In genomic region chr18:77250926-77251729, GRCh38 we compare ENCODE assay signal across 12 cellular contexts. TPM values are rescaled to one million over a fixed set of nuclear protein-coding genes. Genes with fewer than 3 reads are reported as not detected.
DNase-seq lines count a peak whose midpoint lies in the region; ATAC-seq, FAIRE-seq and TF ChIP-seq lines count a peak whose summit lies in the region.
"Had no signal": no experiment of that assay in that cellular context is flagged by ENCODE, and none has a peak within 500 bp of the region (broad histone marks: within the 10 kb centered on the region; RNA-seq: fewer than 3 reads in every experiment).

No MANE protein-coding gene starts in this region.

- intact Hi-C loops in natural killer cell (cut with micrococcal nuclease): no loop called here

- peaks cover 3 to 6% of the 10 kb centered on the region in 2 donors for H3K9me3 Mint-ChIP-seq in natural killer cell
- peaks cover 3% of the 10 kb centered on the region for H3K9me3 Mint-ChIP-seq in T-helper 2 cell treated with Interferon-gamma antibody and Interleukin-4, amounts not matched to agents 5 μg/mL and 100 μg/mL, for 36 hours

- H3K4me3 Mint-ChIP-seq in natural killer cell: peak overlapping the region; percentile 63
- no peak overlapping the region for H3K4me3 Mint-ChIP-seq in T-helper 2 cell treated with Interferon-gamma antibody and Interleukin-4, amounts not matched to agents 5 μg/mL and 100 μg/mL, for 36 hours

- H3K4me1 Mint-ChIP-seq in natural killer cell: peaks cover 13 to 16% of the 10 kb centered on the region in 2 donors
- H3K4me1 Mint-ChIP-seq in T-helper 2 cell treated with Interferon-gamma antibody and Interleukin-4, amounts not matched to agents 5 μg/mL and 100 μg/mL, for 36 hours (ENCODE audit: low read depth): peaks cover 2% of the 10 kb centered on the region

- TF ChIP-seq CTCF in natural killer cell (IDR thresholded peaks at IDR 0.05): no peak

- H3K27me3 Mint-ChIP-seq in natural killer cell (ENCODE audit: low read depth in 2 of 2): peaks cover 52 to 63% of the 10 kb centered on the region in 2 donors
- H3K27me3 Mint-ChIP-seq in T-helper 2 cell treated with Interferon-gamma antibody and Interleukin-4, amounts not matched to agents 5 μg/mL and 100 μg/mL, for 36 hours (ENCODE audit: low read depth): peaks cover 60% of the 10 kb centered on the region

- H3K27ac Mint-ChIP-seq in natural killer cell: no peak overlapping the region
- H3K27ac Mint-ChIP-seq in T-helper 2 cell treated with Interferon-gamma antibody and Interleukin-4, amounts not matched to agents 5 μg/mL and 100 μg/mL, for 36 hours: no peak overlapping the region

- DNase-seq in AG20443 (ENCODE audit: low spot score) (peak; percentile 26), GM12891 (ENCODE audit: insufficient read length, low spot score) (peak; percentile 14), ecto neural progenitor cell (ENCODE audit: low spot score) (peak; percentile 71), natural killer cell (no peak), NCI-H2107 (lab: John Stamatoyannopoulos, UW) (no peak), NCI-H1436 treated with DMSO at 0.1 percent for 48 hours (lab: John Stamatoyannopoulos, UW) (no peak)
- DNase-seq in T-helper 2 cell treated with Interferon-gamma antibody and Interleukin-4, amounts not matched to agents 5 μg/mL and 100 μg/mL, for 36 hours (ENCODE audit: low spot score): no peak
- DNase-seq: NCI-H345, nucleus accumbens had no signal

- H3K36me3 Mint-ChIP-seq in natural killer cell: peaks cover 14% of the 10 kb centered on the region
- peaks cover 2% of the 10 kb centered on the region for H3K36me3 Mint-ChIP-seq in T-helper 2 cell treated with Interferon-gamma antibody and Interleukin-4, amounts not matched to agents 5 μg/mL and 100 μg/mL, for 36 hours (ENCODE audit: low read depth)

- ATAC-seq in natural killer cell (no peak), HG03378 (IDR thresholded peaks at IDR 0.05; ENCODE audit: unreplicated experiment) (no peak)
- ATAC-seq: GM12878 had no signal

- no peak for TF ChIP-seq POLR2A in GM12891 (IDR thresholded peaks at IDR 0.05; ENCODE audit: low read depth, low read length)

- no peak for FAIRE-seq in GM12891 (lab: Jason Lieb, UNC)
- FAIRE-seq: GM12878 had no signal

TF ChIP-seq in GM12891, 5 proteins besides CTCF, POLR2A, EP300 and RAD21:
- no peak for TF ChIP-seq SPI1 (IDR thresholded peaks at IDR 0.05; ENCODE audit: low read depth, low read length)

RNA-seq across cellular contexts. Expression of gene GALR1, which starts 1.5 kb away (rescaled TPM):
- polyA plus RNA-seq in GM12891 (2012; ENCODE audit: low read depth, missing spikeins): not detected
- not detected for total RNA-seq in natural killer cell
- total RNA-seq: GM12878, SK-MEL-5 had no signal
- polyA plus RNA-seq: GM12878 had no signal

Comparison
In these comparisons a context has a peak if more than half of its experiments do, and no peak if none do; other contexts are left out.
1. DNase-seq: peak in AG20443 (single experiment), GM12891 (single experiment) and ecto neural progenitor cell (single experiment); none in natural killer cell (single experiment), NCI-H2107 (single experiment), T-helper 2 cell treated with Interferon-gamma antibody and Interleukin-4, amounts not matched to agents 5 μg/mL and 100 μg/mL, for 36 hours (single experiment) and NCI-H1436 treated with DMSO at 0.1 percent for 48 hours (single experiment).